ENCODE assay signal across 8 cellular contexts in genomic region chr7:139775829-139776266, GRCh38. TPM values are rescaled to one million over a fixed set of nuclear protein-coding genes. Genes with fewer than 3 reads are reported as not detected.
A peak's percentile ranks its signal among the peaks of the same experiment; 100 is the strongest.
DNase-seq lines count a peak whose midpoint lies in the region; ATAC-seq and TF ChIP-seq lines count a peak whose summit lies in the region.

No MANE protein-coding gene starts in this region.

- H3K36me3 ChIP-seq in SK-N-MC (ENCODE audit: insufficient read depth, low read length) (no peaks in the 10 kb centered on the region), heart left ventricle (peaks cover 0 to 9% (median 0%) of the 10 kb centered on the region in 9 donors)

- H3K9me3 ChIP-seq in SK-N-MC (ENCODE audit: low read depth, low read length) (no peaks in the 10 kb centered on the region), heart left ventricle (no peaks in the 10 kb centered on the region)

- peak; percentile 35 for DNase-seq in AG09319 (ENCODE audit: extremely low read depth, low read depth)
- peak; percentile 83 for DNase-seq in M059J (ENCODE audit: low read depth)
- DNase-seq in SK-N-MC (ENCODE audit: low read depth, low spot score): no peak
- DNase-seq in amniotic stem cell (lab: John Stamatoyannopoulos, UW): peak; percentile 55
- peak in 4 of 5 donors; percentile 56 to 73 (median 68) for DNase-seq in heart left ventricle
- peak; percentile 93 for DNase-seq in pons (ENCODE audit: low spot score)

- H3K27ac ChIP-seq in SK-N-MC (no peak overlapping the region), heart left ventricle (peak overlapping the region; percentile 82 to 98 (median 94))

- H3K4me3 ChIP-seq in SK-N-MC (peak overlapping the region; percentile 75), heart left ventricle (peak overlapping the region; percentile 60 to 95 (median 86))

- peak; percentile 50 to 77 (median 66) for ATAC-seq in heart left ventricle
- ATAC-seq in GM21390 (IDR thresholded peaks at IDR 0.05; ENCODE audit: unreplicated experiment): no peak

- WGBS in heart left ventricle, 4 donors: 0 to 3% (median 1%) methylated on average over 11 of the region's 11 CpGs

- TF ChIP-seq POLR2A in GM18951 (IDR thresholded peaks at IDR 0.05; ENCODE audit: extremely low read depth, insufficient read depth, insufficient read length): peak; percentile 25
- TF ChIP-seq POLR2A in heart left ventricle (IDR thresholded peaks at IDR 0.05): peak in 1 of 2 donors; percentile 18

- H3K4me1 ChIP-seq in heart left ventricle: peaks cover 0 to 65% (median 34%) of the 10 kb centered on the region in 12 donors

- TF ChIP-seq CTCF in AG09319 (IDR thresholded peaks at IDR 0.05; ENCODE audit: low read depth, low read length) (peak; percentile 81), heart left ventricle (IDR thresholded peaks at IDR 0.05) (peak; percentile 49 to 79 (median 72))

- in situ Hi-C loops in GM18951 (cut with MboI; ENCODE audit: low sequenced_read_pairs, unreplicated experiment): loop anchor here (10.0 kb wide), 1 partner anchor 131 kb away; no protein-coding TSS in a partner anchor

- no peak overlapping the region for H3K9ac ChIP-seq in SK-N-MC (ENCODE audit: insufficient read length)

- no peaks in the 10 kb centered on the region for H3K27me3 ChIP-seq in heart left ventricle

- intact Hi-C loops in heart left ventricle (cut with DNase I): loop anchor here (1.0 to 10.0 kb wide), 15 partner anchors 34 to 227 kb away; no protein-coding TSS in a partner anchor

RNA-seq across cellular contexts. Expression of gene HIPK2, which starts 1.9 kb away (rescaled TPM):
- 12.1 and 18.3 TPM in 2 replicates for total RNA-seq in M059J (2014; rRNA removed; shearing (Covaris generic))
- 100 to 1,000 TPM; 102 to 244 (median 143) TPM for total RNA-seq in heart left ventricle
- 100 to 1,000 TPM in 1 of 2 donors, 10 to 100 TPM in 1; 43.2 to 205 TPM for polyA plus RNA-seq in heart left ventricle

RNA-seq across cellular contexts. Expression of gene TBXAS1, which starts 53.2 kb away (rescaled TPM):
- total RNA-seq in M059J (2014; rRNA removed; shearing (Covaris generic)): 5.3 and 7.8 TPM in 2 replicates
- total RNA-seq in heart left ventricle: 10 to 100 TPM in 2 of 9 donors, 1 to 10 TPM in 7; 2.0 to 32.0 (median 4.7) TPM
- 10 to 100 TPM in 1 of 2 donors, 1 to 10 TPM in 1; 2.3 to 12.8 TPM for polyA plus RNA-seq in heart left ventricle
